8 cellular contexts compared by ENCODE assay signal in genomic region chr7:27160147-27160545, GRCh38. TPM values are rescaled to one million over a fixed set of nuclear protein-coding genes. Genes with fewer than 3 reads are reported as not detected.
A peak's percentile ranks its signal among the peaks of the same experiment; 100 is the strongest.
DNase-seq lines count a peak whose midpoint lies in the region; ATAC-seq and TF ChIP-seq lines count a peak whose summit lies in the region.

No MANE protein-coding gene starts in this region.

- H3K4me3 ChIP-seq in GM08714 (ENCODE audit: low read length) (peak overlapping the region; percentile 59; the same call in 1 of the 2 replicates), PC-9 (peak overlapping the region; percentile 71; the same call in 1 of the 2 replicates), fibroblast of villous mesenchyme (ENCODE audit: low read depth, low read length) (peak overlapping the region; percentile 60)

- peaks cover 1% of the 10 kb centered on the region for H3K36me3 Mint-ChIP-seq in progenitor cell of endocrine pancreas (ENCODE audit: insufficient read depth)

- no peaks in the 10 kb centered on the region for H4K20me1 ChIP-seq in PC-9 (ENCODE audit: insufficient read depth)

- H2AFZ ChIP-seq in PC-9, result peak overlapping the region; percentile 97

- ATAC-seq in GM21528 (IDR thresholded peaks at IDR 0.05; ENCODE audit: low FRiP score, unreplicated experiment) (no peak), HG02610 (IDR thresholded peaks at IDR 0.05; ENCODE audit: unreplicated experiment) (no peak), HG03439 (IDR thresholded peaks at IDR 0.05; ENCODE audit: unreplicated experiment) (no peak)

- TF ChIP-seq CTCF in PC-9 (conservative IDR thresholded peaks at IDR 0.05) (no peak), fibroblast of villous mesenchyme (IDR thresholded peaks at IDR 0.05; ENCODE audit: insufficient read depth, low read depth, low read length) (no peak), progenitor cell of endocrine pancreas (IDR thresholded peaks at IDR 0.05; ENCODE audit: unreplicated experiment) (no peak)

- H3K4me1 ChIP-seq in PC-9 (replicated peaks; ENCODE audit: insufficient read depth), result 0 out of 2 replicates have a peak, but pooled peaks cover 3% of the 10 kb centered on the region

- H3K9me2 ChIP-seq in PC-9 (ENCODE audit: insufficient read depth), result no peaks in the 10 kb centered on the region

- POLR2A ChIA-PET in PC-9 (lab: Charles Lee; ENCODE audit: unreplicated experiment), result no interaction called here

- DNase-seq in PC-9 (no peak), fibroblast of villous mesenchyme (ENCODE audit: low read depth) (no peak), progenitor cell of endocrine pancreas (ENCODE audit: low spot score, unreplicated experiment) (no peak)
- DNase-seq in stimulated activated CD4-positive, alpha-beta T cell treated with anti-CD3 and anti-CD28 coated beads, Interleukin-4, amount 100 ng/mL, for 1 hour, result no peak

- BruUV-seq in PC-9 (replicated peaks; lab: Mats Ljungman, UMichigan), result no TSS peak

- H3K27me3 ChIP-seq in PC-9 (ENCODE audit: insufficient read depth, low read depth), result no peaks in the 10 kb centered on the region

- H3F3A ChIP-seq in PC-9 (ENCODE audit: insufficient read depth, low read depth), result peaks cover 14% of the 10 kb centered on the region; the same call in 1 of the 2 replicates

- H3K4me3 Mint-ChIP-seq in progenitor cell of endocrine pancreas (ENCODE audit: low read depth), result peak overlapping the region; percentile 35

- H3K36me3 ChIP-seq in PC-9 (ENCODE audit: low read depth), result no peaks in the 10 kb centered on the region

- no peaks in the 10 kb centered on the region for H3K79me2 ChIP-seq in PC-9 (ENCODE audit: low read depth)

- peaks cover 5% of the 10 kb centered on the region for H3K4me1 Mint-ChIP-seq in progenitor cell of endocrine pancreas (ENCODE audit: low read depth)

- peaks cover 87% of the 10 kb centered on the region for H3K27me3 Mint-ChIP-seq in progenitor cell of endocrine pancreas

- intact Hi-C loops in PC-9 (cut with micrococcal nuclease; ENCODE audit: unreplicated experiment), result loop anchor here (2.0 to 10.0 kb wide), 4 partner anchors 935 to 1593 kb away; no protein-coding TSS in a partner anchor

- H3K27ac Mint-ChIP-seq in progenitor cell of endocrine pancreas, result no peak overlapping the region

- CTCF ChIA-PET in PC-9 (lab: Charles Lee), result interaction anchor here (0.6 to 3.1 kb wide), 6 partner anchors 304 to 1267 kb away, joined by 3 to 24 read pairs (median 5); no protein-coding TSS in a partner anchor

- H3K9me3 ChIP-seq in PC-9 (ENCODE audit: insufficient read depth, low read depth), result no peaks in the 10 kb centered on the region

- H3K27ac ChIP-seq in PC-9, result no peak overlapping the region

- H3K9me3 Mint-ChIP-seq in progenitor cell of endocrine pancreas (ENCODE audit: low read depth), result no peaks in the 10 kb centered on the region

- H3K4me2 ChIP-seq in PC-9, result peak overlapping the region; percentile 86

RNA-seq across cellular contexts. Expression of gene HOXA7, which starts 3.7 kb away (rescaled TPM):
- total RNA-seq in PC-9 (2021), result not detected in 2 replicates
- 2.2 and 2.3 TPM in 2 replicates for total RNA-seq in fibroblast of villous mesenchyme
- total RNA-seq in progenitor cell of endocrine pancreas, result 1.4 and 1.5 TPM in 2 replicates

RNA-seq across cellular contexts. Expression of gene HOXA9, which starts 5.2 kb away (rescaled TPM):
- total RNA-seq in PC-9 (2021) (1.9 and 2.5 TPM in 2 replicates), fibroblast of villous mesenchyme (17.1 and 20.3 TPM in 2 replicates), progenitor cell of endocrine pancreas (not detected in 2 replicates)

RNA-seq across cellular contexts. Expression of gene HOXA3, which starts 7.8 kb away (rescaled TPM):
- total RNA-seq in PC-9 (2021) (50.5 and 53.1 TPM in 2 replicates), fibroblast of villous mesenchyme (9.3 and 11.7 TPM in 2 replicates), progenitor cell of endocrine pancreas (77.4 and 85.5 TPM in 2 replicates)

RNA-seq across cellular contexts. Expression of gene HOXA6, which starts 12.6 kb away (rescaled TPM):
- total RNA-seq in PC-9 (2021), result 0.65 and 1.2 TPM in 2 replicates
- 10.6 and 11.2 TPM in 2 replicates for total RNA-seq in fibroblast of villous mesenchyme
- total RNA-seq in progenitor cell of endocrine pancreas, result 0.38 TPM in 1 of 2 replicates, not detected in the other

RNA-seq across cellular contexts. Expression of gene HOXA10, which starts 14.0 kb away (rescaled TPM):
- total RNA-seq in PC-9 (2021), result not detected in 2 replicates
- 39.0 and 47.1 TPM in 2 replicates for total RNA-seq in fibroblast of villous mesenchyme
- not detected in 2 replicates for total RNA-seq in progenitor cell of endocrine pancreas
